ENCODE assay signal across 21 cellular contexts in genomic region chr11:48148749-48149148, GRCh38.
"Had no signal": no experiment of that assay in that cellular context is flagged by ENCODE, and none has a peak within 500 bp of the region (broad histone marks: within the 10 kb centered on the region; RNA-seq: fewer than 3 reads in every experiment).

No MANE protein-coding gene starts in this region.

- FAIRE-seq: endometrium, islet of Langerhans had no signal

- H3K4me1 ChIP-seq: ascending aorta, esophagus muscularis mucosa, lower lobe of right lung, parathyroid adenoma, spleen, upper lobe of right lung had no signal

- H3K79me2 ChIP-seq: hepatocyte, parathyroid adenoma had no signal

- ATAC-seq: activated CD8-positive, alpha-beta T cell treated with anti-CD3 and anti-CD28 coated beads for 36 hours; lower lobe of right lung; natural killer cell; sciatic nerve; stimulated activated memory B cell treated with anti-CD40 and anti-IgM and Interleukin-4, amounts not matched to agents 10 μg/mL and 1 μg/mL and 100 μg/mL, for 72 hours; upper lobe of right lung had no signal

- H3K4me3 ChIP-seq: ascending aorta, esophagus muscularis mucosa, hepatocyte, lower lobe of right lung, spleen, thoracic aorta, upper lobe of right lung had no signal

- H3K9ac ChIP-seq: parathyroid adenoma had no signal

- H3K9me3 ChIP-seq: upper lobe of right lung had no signal

- H3K27ac ChIP-seq: ascending aorta, esophagus muscularis mucosa, hepatocyte, lower lobe of right lung, parathyroid adenoma, spleen, thoracic aorta, upper lobe of right lung had no signal

- DNase-seq: activated CD4-positive, alpha-beta T cell treated with anti-CD3 and anti-CD28 coated beads for 48 hours; activated CD4-positive, CD25-positive, alpha-beta regulatory T cell; activated CD8-positive, alpha-beta T cell treated with anti-CD3 and anti-CD28 coated beads for 36 hours; activated naive CD4-positive, alpha-beta T cell treated with Interleukin-2 at 50 U/mL for 16 hours; activated T-cell treated with anti-CD3 and anti-CD28 coated beads, Interleukin-2, amount 50 U/mL, for 24 hours; lower lobe of right lung; natural killer cell; spleen; stimulated activated CD4-positive, alpha-beta T cell treated with anti-CD3 and anti-CD28 coated beads, Interleukin-4, amount 100 ng/mL, for 4 hours; T-helper 1 cell; T-helper 9 cell; upper lobe of right lung had no signal

- H2AFZ ChIP-seq: hepatocyte, parathyroid adenoma had no signal

- H3K27me3 ChIP-seq: ascending aorta, esophagus muscularis mucosa, hepatocyte, spleen, upper lobe of right lung had no signal

- H3K4me2 ChIP-seq: hepatocyte had no signal
